In the genomic region with DNA sequence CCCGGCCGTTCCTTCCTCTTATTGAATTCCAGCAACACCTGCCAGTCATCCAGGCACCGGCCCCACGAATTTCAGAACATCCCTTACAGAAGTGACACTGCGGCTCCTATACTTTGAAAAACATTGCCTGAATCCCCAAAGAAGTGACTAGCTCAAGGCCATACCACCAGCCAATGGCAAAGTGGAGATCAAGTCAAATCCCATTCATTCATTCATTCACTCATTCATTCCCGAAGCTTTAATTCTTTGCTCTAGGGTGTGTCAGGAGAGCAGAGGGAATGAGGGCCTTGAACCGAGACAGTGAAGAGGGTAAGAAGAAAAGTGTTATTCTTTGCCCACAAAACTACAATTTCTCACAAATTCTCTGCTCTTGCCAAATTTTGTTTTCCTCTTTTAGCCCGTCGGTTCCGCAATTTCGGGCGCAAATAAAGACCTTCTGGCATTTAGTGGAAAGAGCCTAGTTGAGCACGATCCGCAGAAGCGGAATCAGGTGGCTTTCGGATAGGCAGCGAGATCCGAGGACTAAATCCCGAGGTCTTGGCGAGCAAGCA, we compare ENCODE assay signal across 8 cellular contexts. TPM values are rescaled to one million over a fixed set of nuclear protein-coding genes. Genes with fewer than 3 reads are reported as not detected.
DNase-seq lines count a peak whose midpoint lies in the region; ATAC-seq and TF ChIP-seq lines count a peak whose summit lies in the region.

No MANE protein-coding gene starts in this region.

- H3K27ac ChIP-seq in tibial artery = no peak overlapping the region

- H3K9me3 Mint-ChIP-seq in activated T-cell treated with anti-CD3 and anti-CD28 coated beads, Interleukin-2, amount 50 U/mL, for 24 hours = no peaks in the 10 kb centered on the region
- no peaks in the 10 kb centered on the region for H3K9me3 Mint-ChIP-seq in activated T-helper 2 cell treated with anti-CD3 and anti-CD28 coated beads, Interferon-gamma antibody, Interleukin-2, Interleukin-4, amounts not matched to agents 10 μg/mL and 5 μg/mL and 100 μg/mL, durations not matched to agents 14 hours and 24 hours and 36 hours

- H3K4me3 Mint-ChIP-seq in activated T-cell treated with anti-CD3 and anti-CD28 coated beads, Interleukin-2, amount 50 U/mL, for 24 hours = peak overlapping the region; percentile 66
- peak overlapping the region; percentile 63 for H3K4me3 Mint-ChIP-seq in activated T-helper 2 cell treated with anti-CD3 and anti-CD28 coated beads, Interferon-gamma antibody, Interleukin-2, Interleukin-4, amounts not matched to agents 10 μg/mL and 5 μg/mL and 100 μg/mL, durations not matched to agents 14 hours and 24 hours and 36 hours (ENCODE audit: low read depth)

- TF ChIP-seq CTCF in tibial artery (IDR thresholded peaks at IDR 0.05) = no peak

- intact Hi-C loops in activated T-helper 2 cell treated with anti-CD3 and anti-CD28 coated beads, Interferon-gamma antibody, Interleukin-2, Interleukin-4, amounts not matched to agents 10 μg/mL and 5 μg/mL and 100 μg/mL, durations not matched to agents 14 hours and 24 hours and 36 hours (cut with micrococcal nuclease) = loop anchor here (5.0 kb wide), 2 partner anchors 210 to 415 kb away; partner anchors contain the start of gene VMA21
- intact Hi-C loops in tibial artery (cut with DNase I; ENCODE audit: low total_unique reads) = no loop called here

- peaks cover 3% of the 10 kb centered on the region for H3K4me1 Mint-ChIP-seq in activated T-cell treated with anti-CD3 and anti-CD28 coated beads, Interleukin-2, amount 50 U/mL, for 24 hours (ENCODE audit: low read depth)
- H3K4me1 Mint-ChIP-seq in activated T-helper 2 cell treated with anti-CD3 and anti-CD28 coated beads, Interferon-gamma antibody, Interleukin-2, Interleukin-4, amounts not matched to agents 10 μg/mL and 5 μg/mL and 100 μg/mL, durations not matched to agents 14 hours and 24 hours and 36 hours (ENCODE audit: low read depth) = peaks cover 16% of the 10 kb centered on the region

- H3K36me3 Mint-ChIP-seq in activated T-cell treated with anti-CD3 and anti-CD28 coated beads, Interleukin-2, amount 50 U/mL, for 24 hours (ENCODE audit: low read depth) = peaks cover 14% of the 10 kb centered on the region
- peaks cover 16% of the 10 kb centered on the region for H3K36me3 Mint-ChIP-seq in activated T-helper 2 cell treated with anti-CD3 and anti-CD28 coated beads, Interferon-gamma antibody, Interleukin-2, Interleukin-4, amounts not matched to agents 10 μg/mL and 5 μg/mL and 100 μg/mL, durations not matched to agents 14 hours and 24 hours and 36 hours (ENCODE audit: low read depth)

- H3K4me1 ChIP-seq in tibial artery = peaks cover 0 to 5% (median 0%) of the 10 kb centered on the region in 4 donors

- DNase-seq in activated T-cell treated with anti-CD3 and anti-CD28 coated beads, Interleukin-2, amount 50 U/mL, for 24 hours = no peak
- no peak for DNase-seq in activated T-cell treated with anti-CD3 and anti-CD28 coated beads for 4 hours
- no peak for DNase-seq in activated T-helper 2 cell treated with anti-CD3 and anti-CD28 coated beads, Interferon-gamma antibody, Interleukin-2, Interleukin-4, amounts not matched to agents 10 μg/mL and 5 μg/mL and 100 μg/mL, durations not matched to agents 14 hours and 24 hours and 36 hours (ENCODE audit: low spot score)
- peak; percentile 11 for DNase-seq in iris pigment epithelial cell (ENCODE audit: low read depth)
- DNase-seq in tibial artery = no peak
- no peak for DNase-seq in retina
- no peak for DNase-seq in D341Med (ENCODE audit: low spot score)

- peak overlapping the region; percentile 52 to 62 for H3K4me3 ChIP-seq in tibial artery

- H3K27ac Mint-ChIP-seq in activated T-cell treated with anti-CD3 and anti-CD28 coated beads, Interleukin-2, amount 50 U/mL, for 24 hours = no peak overlapping the region
- H3K27ac Mint-ChIP-seq in activated T-helper 2 cell treated with anti-CD3 and anti-CD28 coated beads, Interferon-gamma antibody, Interleukin-2, Interleukin-4, amounts not matched to agents 10 μg/mL and 5 μg/mL and 100 μg/mL, durations not matched to agents 14 hours and 24 hours and 36 hours = no peak overlapping the region

- ATAC-seq in HG03457 (IDR thresholded peaks at IDR 0.05; ENCODE audit: unreplicated experiment) = no peak

- H3K27me3 Mint-ChIP-seq in activated T-cell treated with anti-CD3 and anti-CD28 coated beads, Interleukin-2, amount 50 U/mL, for 24 hours = peaks cover 32% of the 10 kb centered on the region
- H3K27me3 Mint-ChIP-seq in activated T-helper 2 cell treated with anti-CD3 and anti-CD28 coated beads, Interferon-gamma antibody, Interleukin-2, Interleukin-4, amounts not matched to agents 10 μg/mL and 5 μg/mL and 100 μg/mL, durations not matched to agents 14 hours and 24 hours and 36 hours (ENCODE audit: low read depth) = no peaks in the 10 kb centered on the region

- H3K27me3 ChIP-seq in tibial artery = no peaks in the 10 kb centered on the region

- H3K36me3 ChIP-seq in tibial artery = no peaks in the 10 kb centered on the region

- H3K9me3 ChIP-seq in tibial artery = peaks cover 0 to 4% (median 0%) of the 10 kb centered on the region in 3 donors

RNA-seq across cellular contexts. Expression of gene HMGB3, which starts 0.8 kb away (rescaled TPM):
- total RNA-seq in activated T-helper 2 cell treated with anti-CD3 and anti-CD28 coated beads, Interferon-gamma antibody, Interleukin-2, Interleukin-4, amounts not matched to agents 10 μg/mL and 5 μg/mL and 100 μg/mL, durations not matched to agents 14 hours and 24 hours and 36 hours = 52.6 and 60.8 TPM in 2 replicates
